8 cellular contexts compared by ENCODE assay signal in genomic region chr15:99059010-99059981, GRCh38. TPM values are rescaled to one million over a fixed set of nuclear protein-coding genes. Genes with fewer than 3 reads are reported as not detected.
A peak's percentile ranks its signal among the peaks of the same experiment; 100 is the strongest.
DNase-seq lines count a peak whose midpoint lies in the region; ATAC-seq and TF ChIP-seq lines count a peak whose summit lies in the region.

No MANE protein-coding gene starts in this region.

- no peaks in the 10 kb centered on the region for H3K36me3 ChIP-seq in skeletal muscle satellite cell (ENCODE audit: insufficient read depth, low read length)

- no peaks in the 10 kb centered on the region for H3K36me3 Mint-ChIP-seq in immature natural killer cell

- no peaks in the 10 kb centered on the region for H3K9me3 ChIP-seq in skeletal muscle satellite cell (replicated peaks; ENCODE audit: low read length)

- H3K4me3 ChIP-seq in LNCaP clone FGC (ENCODE audit: low read depth, low read length) (peak overlapping the region; percentile 53), skeletal muscle satellite cell (ENCODE audit: low read length) (peak overlapping the region; percentile 73)

- peak overlapping the region in 1 of 6 donors; percentile 19 for H3K27ac Mint-ChIP-seq in immature natural killer cell

- H3K4me1 ChIP-seq in skeletal muscle satellite cell (ENCODE audit: control insufficient read depth, insufficient read depth, low read length): peaks cover 5% of the 10 kb centered on the region

- peak overlapping the region; percentile 72 to 75 (median 75) for H3K4me3 Mint-ChIP-seq in immature natural killer cell

- TF ChIP-seq CTCF in LNCaP clone FGC (IDR thresholded peaks at IDR 0.05; ENCODE audit: control insufficient read depth, extremely low read depth, insufficient read depth) (peak; percentile 89), VCaP (conservative IDR thresholded peaks at IDR 0.05) (peak; percentile 94)

- peak overlapping the region; percentile 95 for H3K4me2 ChIP-seq in skeletal muscle satellite cell (ENCODE audit: low read length)

- peaks cover 6 to 14% (median 7%) of the 10 kb centered on the region in 3 donors for H3K27me3 Mint-ChIP-seq in immature natural killer cell (ENCODE audit: low read depth in 3 of 3)

- peaks cover 12 to 23% of the 10 kb centered on the region in 2 donors for H3K4me1 Mint-ChIP-seq in immature natural killer cell

- DNase-seq in ELR (ENCODE audit: low read depth): peak; percentile 91
- DNase-seq in LNCaP clone FGC (ENCODE audit: low read depth): peak; percentile 11
- DNase-seq in central memory CD4-positive, alpha-beta T cell: peak; percentile 16
- DNase-seq in immature natural killer cell: peak; percentile 43 to 46 (median 43)
- no peak for DNase-seq in NCI-H2029 treated with DMSO at 0.1 percent for 48 hours (lab: John Stamatoyannopoulos, UW)

- peak overlapping the region; percentile 94 for H3K9ac ChIP-seq in skeletal muscle satellite cell (ENCODE audit: low read depth, low read length)

- H3K27me3 ChIP-seq in skeletal muscle satellite cell (ENCODE audit: control insufficient read depth, insufficient read depth, low read length): peaks cover 32% of the 10 kb centered on the region

- peak overlapping the region; percentile 86 for H3K27ac ChIP-seq in VCaP

- H3K9me3 Mint-ChIP-seq in immature natural killer cell: no peaks in the 10 kb centered on the region

- peak; percentile 71 for ATAC-seq in GM21825 (IDR thresholded peaks at IDR 0.05; ENCODE audit: unreplicated experiment)

RNA-seq across cellular contexts. Expression of gene SYNM, which starts 45.6 kb away (rescaled TPM):
- not detected for polyA plus RNA-seq in immature natural killer cell
- 0.66 and 1.0 TPM in 2 replicates for total RNA-seq in skeletal muscle satellite cell (2012; rRNA removed)

RNA-seq across cellular contexts. Expression of gene PGPEP1L, which starts 51.7 kb away (rescaled TPM):
- polyA plus RNA-seq in immature natural killer cell: not detected
- not detected in 2 replicates for total RNA-seq in skeletal muscle satellite cell (2012; rRNA removed)
